Comparison of ENCODE assay signal across 1 cellular context in genomic region chr3:142129516-142130171, GRCh38.
TF ChIP-seq lines count a peak whose summit lies in the region.

No MANE protein-coding gene starts in this region.

TF ChIP-seq in H1, 55 proteins besides CTCF, POLR2A, EP300 and RAD21:
- no peak for TF ChIP-seq CHD1 (IDR thresholded peaks at IDR 0.05; ENCODE audit: low read depth, low read length)
- no peak for TF ChIP-seq CHD7 (IDR thresholded peaks at IDR 0.05; ENCODE audit: insufficient replicate concordance, low read length)
- no peak for TF ChIP-seq NANOG (IDR thresholded peaks at IDR 0.05; ENCODE audit: insufficient read depth, low read depth, low read length, poor library complexity, severe bottlenecking)
- TF ChIP-seq TEAD4 (IDR thresholded peaks at IDR 0.05; ENCODE audit: low read depth, low read length) = 0 out of 2 replicates have a peak, but pooled peaks have one; percentile 64
- TF ChIP-seq HDAC6 (IDR thresholded peaks at IDR 0.05; ENCODE audit: low read depth, low read length) = no peak
- peak; percentile 56; the same call in 1 of the 2 replicates for TF ChIP-seq KDM1A (IDR thresholded peaks at IDR 0.05; ENCODE audit: borderline replicate concordance, low read length)
